9 cellular contexts compared by ENCODE assay signal in genomic region chrX:13733506-13733905, GRCh38. TPM values are rescaled to one million over a fixed set of nuclear protein-coding genes. Genes with fewer than 3 reads are reported as not detected.
DNase-seq lines count a peak whose midpoint lies in the region; ATAC-seq, FAIRE-seq and TF ChIP-seq lines count a peak whose summit lies in the region.
"Had no signal": no experiment of that assay in that cellular context is flagged by ENCODE, and none has a peak within 500 bp of the region (broad histone marks: within the 10 kb centered on the region; RNA-seq: fewer than 3 reads in every experiment).

No MANE protein-coding gene starts in this region.

- peak overlapping the region; percentile 92 for H3K27ac Mint-ChIP-seq in activated naive CD4-positive, alpha-beta T cell treated with anti-CD3 and anti-CD28 coated beads for 36 hours
- peak overlapping the region; percentile 95 for H3K27ac Mint-ChIP-seq in astrocyte (ENCODE audit: unreplicated experiment)

- peak overlapping the region; percentile 95 for H3K9ac ChIP-seq in astrocyte (ENCODE audit: low read length)

- H3K27me3 ChIP-seq in astrocyte (ENCODE audit: insufficient read depth, low read length) (no peaks in the 10 kb centered on the region), right lobe of liver (no peaks in the 10 kb centered on the region), upper lobe of left lung (no peaks in the 10 kb centered on the region)

- H3K27ac ChIP-seq in astrocyte (ENCODE audit: low read depth, low read length) (peak overlapping the region; percentile 87), right lobe of liver (peak overlapping the region in 1 of 3 donors; percentile 82), upper lobe of left lung (peak overlapping the region; percentile 85 to 92 (median 90))

- no peak for TF ChIP-seq CTCF in astrocyte (IDR thresholded peaks at IDR 0.05; ENCODE audit: insufficient read depth, low read depth, low read length)
- TF ChIP-seq CTCF in right lobe of liver (IDR thresholded peaks at IDR 0.05): no peak
- TF ChIP-seq CTCF in upper lobe of left lung (IDR thresholded peaks at IDR 0.05): no peak

- no peak for ATAC-seq in right lobe of liver
- ATAC-seq in upper lobe of left lung (ENCODE audit: low FRiP score in 2 of 2): no peak
- no peak for ATAC-seq in HG03571 (IDR thresholded peaks at IDR 0.05; ENCODE audit: unreplicated experiment)
- ATAC-seq in HG03342 (IDR thresholded peaks at IDR 0.05; ENCODE audit: unreplicated experiment): no peak

- peak overlapping the region; percentile 92 for H2AFZ ChIP-seq in astrocyte (ENCODE audit: low read depth, low read length)

- CTCF ChIA-PET in activated naive CD4-positive, alpha-beta T cell treated with anti-CD3 and anti-CD28 coated beads for 36 hours (lab: Charles Lee): interaction anchor here (0.8 to 1.1 kb wide), 2 partner anchors 12 to 36 kb away, joined by 3 to 5 read pairs; no protein-coding TSS in a partner anchor

- no peak for TF ChIP-seq POLR2A in right lobe of liver (IDR thresholded peaks at IDR 0.05)
- TF ChIP-seq POLR2A in upper lobe of left lung (IDR thresholded peaks at IDR 0.05): no peak

- WGBS in right lobe of liver (ENCODE audit: insufficient coverage, low coverage, low lambda C conversion rate, missing lambda C conversion rate): 45% methylated on average over 4 of the region's 4 CpGs
- 19 to 51% methylated on average over 4 of the region's 4 CpGs for WGBS in upper lobe of left lung, 2 donors

- intact Hi-C loops in activated naive CD4-positive, alpha-beta T cell treated with anti-CD3 and anti-CD28 coated beads for 36 hours (cut with micrococcal nuclease): loop anchor here (2.0 to 10.0 kb wide), 2 partner anchors 15 to 1141 kb away; partner anchors contain the start of genes FANCB and MOSPD2
- intact Hi-C loops in right lobe of liver (cut with DNase I): no loop called here

- peaks cover 55% of the 10 kb centered on the region for H3K79me2 ChIP-seq in astrocyte (ENCODE audit: insufficient read depth, low read length)

- peaks cover 2% of the 10 kb centered on the region for H3K9me3 Mint-ChIP-seq in activated naive CD4-positive, alpha-beta T cell treated with anti-CD3 and anti-CD28 coated beads for 36 hours
- H3K9me3 Mint-ChIP-seq in astrocyte (ENCODE audit: unreplicated experiment): no peaks in the 10 kb centered on the region

- no peaks in the 10 kb centered on the region for H3K27me3 Mint-ChIP-seq in activated naive CD4-positive, alpha-beta T cell treated with anti-CD3 and anti-CD28 coated beads for 36 hours (ENCODE audit: low read depth)
- H3K27me3 Mint-ChIP-seq in astrocyte (ENCODE audit: low read depth, unreplicated experiment): no peaks in the 10 kb centered on the region

- FAIRE-seq in astrocyte (lab: Jason Lieb, UNC): no peak
- FAIRE-seq: G401.6 had no signal

- no peak for TF ChIP-seq EP300 in upper lobe of left lung (IDR thresholded peaks at IDR 0.05)

- H3K4me3 Mint-ChIP-seq in activated naive CD4-positive, alpha-beta T cell treated with anti-CD3 and anti-CD28 coated beads for 36 hours: peak overlapping the region; percentile 95
- H3K4me3 Mint-ChIP-seq in astrocyte (ENCODE audit: unreplicated experiment): peak overlapping the region; percentile 92

- no peaks in the 10 kb centered on the region for H4K20me1 ChIP-seq in astrocyte (ENCODE audit: insufficient read depth, low read length)

- H3K36me3 ChIP-seq in astrocyte (ENCODE audit: insufficient read depth, low read length) (peaks cover 3% of the 10 kb centered on the region), right lobe of liver (no peaks in the 10 kb centered on the region), upper lobe of left lung (no peaks in the 10 kb centered on the region)

- peaks cover 47% of the 10 kb centered on the region for H3K4me1 Mint-ChIP-seq in activated naive CD4-positive, alpha-beta T cell treated with anti-CD3 and anti-CD28 coated beads for 36 hours (ENCODE audit: low read depth)
- peaks cover 24% of the 10 kb centered on the region for H3K4me1 Mint-ChIP-seq in astrocyte (ENCODE audit: low read depth, unreplicated experiment)

- DNase-seq in activated naive CD4-positive, alpha-beta T cell treated with anti-CD3 and anti-CD28 coated beads for 36 hours: no peak
- DNase-seq in activated naive CD4-positive, alpha-beta T cell treated with Interleukin-2 at 50 U/mL for 16 hours: no peak
- DNase-seq in astrocyte (ENCODE audit: low read depth): no peak
- DNase-seq in right lobe of liver: no peak
- no peak for DNase-seq in upper lobe of left lung
- no peak for DNase-seq in GM19240 (ENCODE audit: insufficient read length, low spot score)

- peaks cover 38% of the 10 kb centered on the region for H3K36me3 Mint-ChIP-seq in activated naive CD4-positive, alpha-beta T cell treated with anti-CD3 and anti-CD28 coated beads for 36 hours (ENCODE audit: low read depth)
- H3K36me3 Mint-ChIP-seq in astrocyte (ENCODE audit: low read depth, unreplicated experiment): peaks cover 9% of the 10 kb centered on the region

- H3K9me3 ChIP-seq in astrocyte (ENCODE audit: insufficient read depth, low read depth, low read length) (no peaks in the 10 kb centered on the region), right lobe of liver (no peaks in the 10 kb centered on the region), upper lobe of left lung (peaks cover 0 to 4% (median 0%) of the 10 kb centered on the region in 4 donors)

- H3K4me3 ChIP-seq in astrocyte (ENCODE audit: insufficient read depth, low read depth, low read length) (peak overlapping the region; percentile 96), right lobe of liver (peak overlapping the region; percentile 72 to 90 (median 80)), upper lobe of left lung (peak overlapping the region in 3 of 4 donors; percentile 70 to 76 (median 71))

- peak overlapping the region; percentile 95 for H3K4me2 ChIP-seq in astrocyte (ENCODE audit: low read length)

- peaks cover 8% of the 10 kb centered on the region for H3K4me1 ChIP-seq in astrocyte (ENCODE audit: insufficient read depth, low read length)
- peaks cover 0 to 5% (median 0%) of the 10 kb centered on the region in 4 donors for H3K4me1 ChIP-seq in right lobe of liver
- H3K4me1 ChIP-seq in upper lobe of left lung: peaks cover 0 to 17% (median 5%) of the 10 kb centered on the region in 4 donors

RNA-seq across cellular contexts. Expression of gene TRAPPC2, which starts 0.9 kb away (rescaled TPM):
- 10 to 100 TPM in 1 of 2 experiments, 1 to 10 TPM in 1; 9.6 to 10.7 TPM for total RNA-seq in activated naive CD4-positive, alpha-beta T cell treated with anti-CD3 and anti-CD28 coated beads for 36 hours
- 16.6 and 17.0 TPM in 2 replicates for total RNA-seq in astrocyte
- total RNA-seq in right lobe of liver: 10 to 100 TPM in 1 of 6 experiments, 1 to 10 TPM in 5; 6.3 to 13.8 (median 8.5) TPM
- 10 to 100 TPM in 4 of 6 donors, 1 to 10 TPM in 2; 6.3 to 18.0 (median 12.7) TPM for total RNA-seq in upper lobe of left lung

RNA-seq across cellular contexts. Expression of gene OFD1, which starts 1.0 kb away (rescaled TPM):
- 10 to 100 TPM; 25.3 to 26.2 TPM for total RNA-seq in activated naive CD4-positive, alpha-beta T cell treated with anti-CD3 and anti-CD28 coated beads for 36 hours
- 16.1 and 22.0 TPM in 2 replicates for total RNA-seq in astrocyte
- total RNA-seq in right lobe of liver: 10 to 100 TPM in 3 of 6 experiments, 1 to 10 TPM in 3; 6.5 to 12.4 (median 10.5) TPM
- 10 to 100 TPM; 19.2 to 98.5 (median 37.0) TPM for total RNA-seq in upper lobe of left lung

RNA-seq across cellular contexts. Expression of gene RAB9A, which starts 44.6 kb away (rescaled TPM):
- total RNA-seq in activated naive CD4-positive, alpha-beta T cell treated with anti-CD3 and anti-CD28 coated beads for 36 hours: 10 to 100 TPM; 22.8 to 23.3 TPM
- 31.2 and 34.2 TPM in 2 replicates for total RNA-seq in astrocyte
- 10 to 100 TPM in 5 of 6 experiments, 1 to 10 TPM in 1; 9.9 to 20.8 (median 12.7) TPM for total RNA-seq in right lobe of liver
- total RNA-seq in upper lobe of left lung: 10 to 100 TPM; 12.6 to 38.4 (median 29.1) TPM
